ENCODE assay signal across 13 cellular contexts in genomic region chr3:141384157-141384556, GRCh38. TPM values are rescaled to one million over a fixed set of nuclear protein-coding genes. Genes with fewer than 3 reads are reported as not detected.
DNase-seq lines count a peak whose midpoint lies in the region; ATAC-seq and TF ChIP-seq lines count a peak whose summit lies in the region.
"Had no signal": no experiment of that assay in that cellular context is flagged by ENCODE, and none has a peak within 500 bp of the region (broad histone marks: within the 10 kb centered on the region; RNA-seq: fewer than 3 reads in every experiment).

No MANE protein-coding gene starts in this region.

- no peak for ATAC-seq in natural killer cell treated with Interleukin-12 subunit alpha and Interleukin-12 subunit beta and Interleukin-15 and Interleukin-18, amount 100 ng/mL, for 72 hours
- ATAC-seq in CD8-positive, alpha-beta T cell, result no peak
- ATAC-seq: activated CD8-positive, alpha-beta T cell treated with anti-CD3 and anti-CD28 coated beads for 36 hours; sciatic nerve; stimulated activated naive B cell treated with anti-CD40 and anti-IgM and Interleukin-4, amounts not matched to agents 10 μg/mL and 1 μg/mL and 100 μg/mL, for 72 hours had no signal

- peak in 6 of 56 donors; percentile 4 to 18 (median 10) for TF ChIP-seq CTCF in dorsolateral prefrontal cortex (IDR thresholded peaks at IDR 0.05 in 54 of 56, conservative IDR thresholded peaks at IDR 0.05 in 2 of 56; ENCODE audit: low read depth in 1 of 56, partially characterized antibody in 56 of 56)
- TF ChIP-seq CTCF in CD8-positive, alpha-beta T cell (IDR thresholded peaks at IDR 0.05), result no peak

- no peak overlapping the region for H3K27ac Mint-ChIP-seq in natural killer cell treated with Interleukin-12 subunit alpha and Interleukin-12 subunit beta and Interleukin-15 and Interleukin-18, amount 100 ng/mL, for 72 hours
- no peak overlapping the region for H3K27ac Mint-ChIP-seq in CD8-positive, alpha-beta T cell
- H3K27ac Mint-ChIP-seq: activated CD8-positive, alpha-beta T cell treated with anti-CD3 and anti-CD28 coated beads for 36 hours; immature natural killer cell had no signal

- H3K27ac ChIP-seq in dorsolateral prefrontal cortex, result peak overlapping the region; percentile 10 to 96 (median 88)
- no peak overlapping the region for H3K27ac ChIP-seq in CD8-positive, alpha-beta T cell (ENCODE audit: low read depth, low read length)

- peaks cover 3 to 9% of the 10 kb centered on the region in 2 donors for H3K4me1 Mint-ChIP-seq in natural killer cell treated with Interleukin-12 subunit alpha and Interleukin-12 subunit beta and Interleukin-15 and Interleukin-18, amount 100 ng/mL, for 72 hours (ENCODE audit: low read depth in 2 of 2)
- peaks cover 14% of the 10 kb centered on the region for H3K4me1 Mint-ChIP-seq in CD8-positive, alpha-beta T cell (ENCODE audit: low read depth)

- H3K36me3 Mint-ChIP-seq in natural killer cell treated with Interleukin-12 subunit alpha and Interleukin-12 subunit beta and Interleukin-15 and Interleukin-18, amount 100 ng/mL, for 72 hours, result no peaks in the 10 kb centered on the region
- H3K36me3 Mint-ChIP-seq in CD8-positive, alpha-beta T cell, result no peaks in the 10 kb centered on the region
- H3K36me3 Mint-ChIP-seq: stimulated activated naive B cell treated with anti-CD40 and anti-IgM and Interleukin-4, amounts not matched to agents 10 μg/mL and 1 μg/mL and 100 μg/mL, for 72 hours had no signal

- no peaks in the 10 kb centered on the region for H3K9me3 ChIP-seq in CD8-positive, alpha-beta T cell (ENCODE audit: low read length)

- DNase-seq in EH (ENCODE audit: low read depth), result peak; percentile 76
- peak; percentile 71 for DNase-seq in NCI-H82 (lab: John Stamatoyannopoulos, UW)
- no peak for DNase-seq in dorsolateral prefrontal cortex
- peak; percentile 28 for DNase-seq in retina
- DNase-seq in glomerular visceral epithelial cell (ENCODE audit: extremely low spot score), result no peak
- DNase-seq in natural killer cell treated with Interleukin-12 subunit alpha and Interleukin-12 subunit beta and Interleukin-15 and Interleukin-18, amount 100 ng/mL, for 72 hours (ENCODE audit: low spot score), result no peak
- DNase-seq in DMS53 treated with DMSO at 0.1 percent for 48 hours (lab: John Stamatoyannopoulos, UW; ENCODE audit: unreplicated experiment), result no peak
- no peak for DNase-seq in CD8-positive, alpha-beta T cell
- DNase-seq: activated CD8-positive, alpha-beta T cell treated with anti-CD3 and anti-CD28 coated beads for 36 hours; Calu3; immature natural killer cell; stimulated activated naive B cell treated with anti-CD40 and anti-IgM and Interleukin-4, amounts not matched to agents 10 μg/mL and 1 μg/mL and 100 μg/mL, for 72 hours had no signal

- intact Hi-C loops in dorsolateral prefrontal cortex (cut with DNase I), result no loop called here
- intact Hi-C loops in CD8-positive, alpha-beta T cell (cut with DNase I, micrococcal nuclease), result no loop called here

- H3K36me3 ChIP-seq in CD8-positive, alpha-beta T cell (ENCODE audit: insufficient read depth, low read length), result no peaks in the 10 kb centered on the region

- H3K27me3 Mint-ChIP-seq in natural killer cell treated with Interleukin-12 subunit alpha and Interleukin-12 subunit beta and Interleukin-15 and Interleukin-18, amount 100 ng/mL, for 72 hours, result no peaks in the 10 kb centered on the region
- H3K27me3 Mint-ChIP-seq in CD8-positive, alpha-beta T cell (ENCODE audit: low read depth), result no peaks in the 10 kb centered on the region
- H3K27me3 Mint-ChIP-seq: stimulated activated naive B cell treated with anti-CD40 and anti-IgM and Interleukin-4, amounts not matched to agents 10 μg/mL and 1 μg/mL and 100 μg/mL, for 72 hours had no signal

- H3K4me1 ChIP-seq in CD8-positive, alpha-beta T cell (ENCODE audit: insufficient read depth, low read length), result no peaks in the 10 kb centered on the region

- POLR2A ChIA-PET in CD8-positive, alpha-beta T cell (lab: Charles Lee), result interaction anchor here (1.3 to 2.3 kb wide), 2 partner anchors 11 to 17 kb away, joined by 3 to 10 read pairs; no protein-coding TSS in a partner anchor

- no peak overlapping the region for H3K4me3 Mint-ChIP-seq in natural killer cell treated with Interleukin-12 subunit alpha and Interleukin-12 subunit beta and Interleukin-15 and Interleukin-18, amount 100 ng/mL, for 72 hours
- no peak overlapping the region for H3K4me3 Mint-ChIP-seq in CD8-positive, alpha-beta T cell
- H3K4me3 Mint-ChIP-seq: activated CD8-positive, alpha-beta T cell treated with anti-CD3 and anti-CD28 coated beads for 36 hours; immature natural killer cell had no signal

- CTCF ChIA-PET in CD8-positive, alpha-beta T cell (lab: Charles Lee), result interaction anchor here (0.7 to 4.0 kb wide), 9 partner anchors 11 to 71 kb away, joined by 3 to 17 read pairs (median 4); no protein-coding TSS in a partner anchor

- H3K9me3 Mint-ChIP-seq in natural killer cell treated with Interleukin-12 subunit alpha and Interleukin-12 subunit beta and Interleukin-15 and Interleukin-18, amount 100 ng/mL, for 72 hours, result no peaks in the 10 kb centered on the region
- H3K9me3 Mint-ChIP-seq in CD8-positive, alpha-beta T cell, result no peaks in the 10 kb centered on the region
- H3K9me3 Mint-ChIP-seq: activated CD8-positive, alpha-beta T cell treated with anti-CD3 and anti-CD28 coated beads for 36 hours; immature natural killer cell; stimulated activated naive B cell treated with anti-CD40 and anti-IgM and Interleukin-4, amounts not matched to agents 10 μg/mL and 1 μg/mL and 100 μg/mL, for 72 hours had no signal

- H3K4me3 ChIP-seq in dorsolateral prefrontal cortex, result peak overlapping the region in 57 of 59 donors; percentile 14 to 73 (median 59)
- H3K4me3 ChIP-seq in CD8-positive, alpha-beta T cell (ENCODE audit: low read depth, low read length), result no peak overlapping the region

- H3K27me3 ChIP-seq in dorsolateral prefrontal cortex, result no peaks in the 10 kb centered on the region
- H3K27me3 ChIP-seq in CD8-positive, alpha-beta T cell (ENCODE audit: insufficient read depth, low read length), result no peaks in the 10 kb centered on the region

RNA-seq across cellular contexts. Expression of gene ZBTB38, which starts 15.9 kb away (rescaled TPM):
- 100 to 1,000 TPM; 101 to 187 (median 131) TPM for total RNA-seq in dorsolateral prefrontal cortex
- 10 to 100 TPM; 24.5 to 29.5 TPM for total RNA-seq in natural killer cell treated with Interleukin-12 subunit alpha and Interleukin-12 subunit beta and Interleukin-15 and Interleukin-18, amount 100 ng/mL, for 72 hours
- 10 to 100 TPM; 22.7 to 24.3 TPM for total RNA-seq in CD8-positive, alpha-beta T cell

Comparison
In these comparisons a context has a peak if more than half of its experiments do, and no peak if none do; other contexts are left out.
1. DNase-seq: peak in EH (single experiment), NCI-H82 (single experiment) and retina (single experiment); none in dorsolateral prefrontal cortex (0 of 10), glomerular visceral epithelial cell (single experiment), natural killer cell treated with Interleukin-12 subunit alpha and Interleukin-12 subunit beta and Interleukin-15 and Interleukin-18, amount 100 ng/mL, for 72 hours (single experiment), DMS53 treated with DMSO at 0.1 percent for 48 hours (single experiment) and CD8-positive, alpha-beta T cell (0 of 7).